8 cellular contexts compared by ENCODE assay signal in the genomic region with DNA sequence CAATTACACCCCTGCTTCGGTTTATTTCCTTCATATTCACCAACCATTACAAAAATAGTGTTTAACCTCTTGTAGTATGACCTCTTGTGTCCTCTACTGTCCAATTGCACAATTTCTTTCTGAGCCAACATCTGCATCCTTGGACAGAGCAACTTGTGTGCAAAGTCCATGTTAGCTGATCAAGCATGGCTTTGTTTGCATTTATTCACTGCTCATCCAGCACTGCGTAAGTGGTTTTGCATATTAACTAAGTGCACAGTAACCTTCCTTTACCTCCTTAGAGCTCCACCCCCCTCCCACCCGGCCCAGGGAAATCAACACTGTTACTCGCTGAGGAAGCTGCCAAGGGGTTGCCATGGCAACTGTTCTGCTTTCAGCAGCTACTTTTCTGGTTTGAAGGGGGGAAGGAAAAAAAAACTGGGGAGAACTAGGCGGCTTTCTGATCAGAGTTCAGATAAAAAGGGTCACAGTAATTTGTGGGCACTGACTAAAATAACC.
DNase-seq lines count a peak whose midpoint lies in the region; ATAC-seq and TF ChIP-seq lines count a peak whose summit lies in the region.

No MANE protein-coding gene starts in this region.

- H3K4me3 Mint-ChIP-seq in activated naive CD8-positive, alpha-beta T cell treated with anti-CD3 and anti-CD28 coated beads for 36 hours = peak overlapping the region; percentile 79

- no peaks in the 10 kb centered on the region for H3K36me3 Mint-ChIP-seq in activated naive CD8-positive, alpha-beta T cell treated with anti-CD3 and anti-CD28 coated beads for 36 hours

- no peak for TF ChIP-seq EP300 in transverse colon (IDR thresholded peaks at IDR 0.05; ENCODE audit: low read depth)

- peak; percentile 76 for DNase-seq in activated gamma-delta T cell treated with Interleukin-2 at 50 U/mL for 16 hours
- DNase-seq in activated gamma-delta T cell (lab: John Stamatoyannopoulos, UW) = no peak
- peak; percentile 91 for DNase-seq in KG1 (lab: John Stamatoyannopoulos, UW)
- peak; percentile 71 for DNase-seq in SKM-1 treated with dmso at 0.1 percent for 144 hours (lab: John Stamatoyannopoulos, UW; ENCODE audit: unreplicated experiment)
- DNase-seq in activated naive CD8-positive, alpha-beta T cell treated with anti-CD3 and anti-CD28 coated beads for 36 hours = peak; percentile 81
- DNase-seq in heart left ventricle = peak; percentile 71 to 87 (median 74)
- peak; percentile 71 to 77 for DNase-seq in psoas muscle
- DNase-seq in transverse colon = peak; percentile 85

- peak overlapping the region; percentile 82 for H3K27ac Mint-ChIP-seq in activated naive CD8-positive, alpha-beta T cell treated with anti-CD3 and anti-CD28 coated beads for 36 hours

- TF ChIP-seq CTCF in heart left ventricle (IDR thresholded peaks at IDR 0.05) (no peak), psoas muscle (IDR thresholded peaks at IDR 0.05) (no peak), transverse colon (IDR thresholded peaks at IDR 0.05) (no peak)

- WGBS in heart left ventricle, 4 donors = 24 to 33% (median 26%) methylated on average over 5 of the region's 5 CpGs
- WGBS in psoas muscle, 3 donors = 22 to 39% (median 25%) methylated on average over 5 of the region's 5 CpGs
- 2 to 6% methylated on average over 2 to 5 of the region's 5 CpGs for WGBS in transverse colon (ENCODE audit: low coverage in 1 of 2), 2 donors

- H3K9me3 ChIP-seq in heart left ventricle (no peaks in the 10 kb centered on the region), psoas muscle (no peaks in the 10 kb centered on the region), transverse colon (no peaks in the 10 kb centered on the region)

- peaks cover 0 to 41% (median 25%) of the 10 kb centered on the region in 12 donors for H3K4me1 ChIP-seq in heart left ventricle
- peaks cover 13% of the 10 kb centered on the region for H3K4me1 ChIP-seq in psoas muscle
- H3K4me1 ChIP-seq in transverse colon = peaks cover 0 to 43% (median 22%) of the 10 kb centered on the region in 4 donors

- H3K27me3 ChIP-seq in heart left ventricle (no peaks in the 10 kb centered on the region), psoas muscle (ENCODE audit: insufficient read depth in 3 of 3, low read length in 2 of 3) (no peaks in the 10 kb centered on the region), transverse colon (no peaks in the 10 kb centered on the region)

- no peak for TF ChIP-seq POLR2A in heart left ventricle (IDR thresholded peaks at IDR 0.05)
- TF ChIP-seq POLR2A in transverse colon (IDR thresholded peaks at IDR 0.05) = no peak

- peak; percentile 16 to 39 (median 37) for ATAC-seq in heart left ventricle
- ATAC-seq in psoas muscle = peak in 3 of 4 donors; percentile 21 to 35 (median 27)

- no peaks in the 10 kb centered on the region for H3K9me3 Mint-ChIP-seq in activated naive CD8-positive, alpha-beta T cell treated with anti-CD3 and anti-CD28 coated beads for 36 hours

- H3K36me3 ChIP-seq in heart left ventricle = no peaks in the 10 kb centered on the region
- no peaks in the 10 kb centered on the region for H3K36me3 ChIP-seq in psoas muscle (ENCODE audit: insufficient read depth in 1 of 2, low read depth in 1 of 2)
- H3K36me3 ChIP-seq in transverse colon = no peaks in the 10 kb centered on the region

- intact Hi-C loops in heart left ventricle (cut with DNase I) = loop anchor here (2.0 to 10.0 kb wide), 19 partner anchors 145 to 930 kb away; partner anchors contain the start of gene KLF12 (in 3 of the 10)
- intact Hi-C loops in psoas muscle (cut with DNase I) = loop anchor here (2.0 to 10.0 kb wide), 8 partner anchors 93 to 523 kb away; partner anchors contain the start of gene KLF12 (in 1 of the 2)
- intact Hi-C loops in transverse colon (cut with DNase I; ENCODE audit: low total_unique reads) = no loop called here

- H3K4me1 Mint-ChIP-seq in activated naive CD8-positive, alpha-beta T cell treated with anti-CD3 and anti-CD28 coated beads for 36 hours = peaks cover 59% of the 10 kb centered on the region

- in situ Hi-C loops in transverse colon (cut with MboI; ENCODE audit: low pct_ligation_motif_present in 1 of 4, low pct_unique_long_range_greater_than_20kb in 1 of 4, low sequenced_read_pairs in 3 of 4) = loop anchor here (10.0 to 25.0 kb wide), 4 partner anchors 143 to 525 kb away; no protein-coding TSS in a partner anchor

- H3K27ac ChIP-seq in heart left ventricle = peak overlapping the region in 5 of 12 donors; percentile 10 to 63 (median 56)
- peak overlapping the region; percentile 33 for H3K27ac ChIP-seq in psoas muscle
- peak overlapping the region; percentile 47 to 70 (median 62) for H3K27ac ChIP-seq in transverse colon

- H3K4me3 ChIP-seq in heart left ventricle = peak overlapping the region in 10 of 12 donors; percentile 16 to 46 (median 36)
- peak overlapping the region; percentile 40 for H3K4me3 ChIP-seq in psoas muscle
- peak overlapping the region in 2 of 4 donors; percentile 4 to 23 for H3K4me3 ChIP-seq in transverse colon

- H3K27me3 Mint-ChIP-seq in activated naive CD8-positive, alpha-beta T cell treated with anti-CD3 and anti-CD28 coated beads for 36 hours = no peaks in the 10 kb centered on the region
